In the genomic region with DNA sequence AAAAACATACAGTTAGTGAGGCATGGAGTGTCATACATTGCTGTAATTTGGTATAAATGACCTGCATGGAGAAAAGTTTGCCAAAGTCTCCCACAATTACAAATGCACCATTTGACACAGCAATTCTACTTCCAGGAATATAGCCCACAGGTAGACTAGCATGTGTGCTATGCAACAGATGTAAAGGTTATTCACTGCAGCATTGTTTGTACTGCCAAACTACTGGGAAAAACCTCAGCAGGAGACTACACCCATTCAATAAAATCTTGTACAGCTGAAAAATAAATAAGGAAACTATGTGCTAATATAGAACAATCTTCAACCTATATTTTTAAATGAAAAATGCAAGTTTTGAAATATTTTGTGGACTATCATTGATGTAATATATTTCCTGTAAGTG, we compare ENCODE assay signal across 9 cellular contexts. TPM values are rescaled to one million over a fixed set of nuclear protein-coding genes. Genes with fewer than 3 reads are reported as not detected.
"Had no signal": no experiment of that assay in that cellular context is flagged by ENCODE, and none has a peak within 500 bp of the region (broad histone marks: within the 10 kb centered on the region; RNA-seq: fewer than 3 reads in every experiment).

No MANE protein-coding gene starts in this region.

RNA-seq across cellular contexts. Expression of a gene that starts 17.8 kb away (rescaled TPM):
- total RNA-seq: OCI-LY7, PC-9, Peyer's patch, Right ventricle myocardium inferior, Right ventricle myocardium superior, SJCRH30, SJSA1, SK-MEL-5 had no signal
- polyA plus RNA-seq: SK-N-SH had no signal

RNA-seq across cellular contexts. Expression of a gene that starts 25.2 kb away (rescaled TPM):
- total RNA-seq: OCI-LY7, SJCRH30, SK-MEL-5 had no signal
